8 cellular contexts compared by ENCODE assay signal in the genomic region with DNA sequence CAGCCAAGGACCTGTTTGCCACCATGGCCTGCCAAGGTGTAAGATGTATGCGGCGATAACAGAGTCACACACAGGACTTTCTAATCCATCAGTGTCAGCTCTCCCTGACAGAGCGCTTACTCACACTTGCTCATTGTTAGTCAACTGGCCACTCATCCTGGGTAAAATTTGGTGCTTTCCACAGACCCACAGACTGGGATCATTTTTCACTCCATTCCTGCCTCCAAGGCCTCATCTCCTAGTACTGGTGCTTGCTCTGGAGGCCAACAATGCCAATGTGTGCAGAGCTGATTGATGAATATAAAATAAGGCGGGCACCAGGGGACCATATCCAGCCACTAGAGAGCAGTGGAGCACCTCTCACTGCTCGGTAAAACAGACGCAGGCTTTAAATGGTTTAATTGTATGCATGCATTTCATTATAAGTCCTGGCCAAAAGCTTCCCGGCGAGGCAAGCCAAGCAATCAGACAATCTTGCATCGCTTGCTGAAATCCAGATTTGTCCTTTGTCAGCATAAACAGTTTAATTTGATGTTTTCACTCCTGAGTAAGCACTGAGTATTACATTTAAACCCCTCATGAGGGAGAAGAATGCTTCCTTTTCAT. TPM values are rescaled to one million over a fixed set of nuclear protein-coding genes. Genes with fewer than 3 reads are reported as not detected.
DNase-seq lines count a peak whose midpoint lies in the region; ATAC-seq lines count a peak whose summit lies in the region.

No MANE protein-coding gene starts in this region.

- DNase-seq in DMS79 (lab: John Stamatoyannopoulos, UW) (peak; percentile 44), M059J (ENCODE audit: low read depth) (peak; percentile 100), adipocyte (ENCODE audit: low read depth) (peak; percentile 71), left kidney (ENCODE audit: low read depth, low spot score) (peak; percentile 49), ureter (ENCODE audit: low spot score) (no peak), NK-92 (lab: John Stamatoyannopoulos, UW; ENCODE audit: unreplicated experiment) (no peak), NCI-H2196 (lab: John Stamatoyannopoulos, UW; ENCODE audit: unreplicated experiment) (no peak)

- H3K4me1 ChIP-seq in adipocyte (ENCODE audit: control insufficient read depth, insufficient read depth, low read length), result peaks cover 53% of the 10 kb centered on the region

- H3K36me3 Mint-ChIP-seq in stimulated activated memory B cell treated with anti-CD40 and anti-IgM and Interleukin-4, amounts not matched to agents 10 μg/mL and 1 μg/mL and 100 μg/mL, for 72 hours, result peaks cover 25% of the 10 kb centered on the region

- H3K4me3 Mint-ChIP-seq in stimulated activated memory B cell treated with anti-CD40 and anti-IgM and Interleukin-4, amounts not matched to agents 10 μg/mL and 1 μg/mL and 100 μg/mL, for 72 hours, result no peak overlapping the region

- peaks cover 35% of the 10 kb centered on the region for H3K36me3 ChIP-seq in adipocyte (ENCODE audit: control insufficient read depth, insufficient read depth, low read length, severe bottlenecking)

- no peak for ATAC-seq in stimulated activated memory B cell treated with anti-CD40 and anti-IgM and Interleukin-4, amounts not matched to agents 10 μg/mL and 1 μg/mL and 100 μg/mL, for 72 hours

- peaks cover 42% of the 10 kb centered on the region for H3K4me1 Mint-ChIP-seq in stimulated activated memory B cell treated with anti-CD40 and anti-IgM and Interleukin-4, amounts not matched to agents 10 μg/mL and 1 μg/mL and 100 μg/mL, for 72 hours

- no peaks in the 10 kb centered on the region for H3K9me3 ChIP-seq in adipocyte (ENCODE audit: control insufficient read depth, low read length)

- H3K9me3 Mint-ChIP-seq in stimulated activated memory B cell treated with anti-CD40 and anti-IgM and Interleukin-4, amounts not matched to agents 10 μg/mL and 1 μg/mL and 100 μg/mL, for 72 hours, result no peaks in the 10 kb centered on the region

- peak overlapping the region; percentile 58 for H3K9ac ChIP-seq in adipocyte (ENCODE audit: low read length)

- no peak overlapping the region for H3K27ac Mint-ChIP-seq in stimulated activated memory B cell treated with anti-CD40 and anti-IgM and Interleukin-4, amounts not matched to agents 10 μg/mL and 1 μg/mL and 100 μg/mL, for 72 hours

- no peaks in the 10 kb centered on the region for H3K27me3 Mint-ChIP-seq in stimulated activated memory B cell treated with anti-CD40 and anti-IgM and Interleukin-4, amounts not matched to agents 10 μg/mL and 1 μg/mL and 100 μg/mL, for 72 hours

- H3K27me3 ChIP-seq in adipocyte (replicated peaks; ENCODE audit: control insufficient read depth, insufficient read depth, low read length), result no peaks in the 10 kb centered on the region

- H3K4me3 ChIP-seq in adipocyte (ENCODE audit: low read length), result peak overlapping the region; percentile 24

RNA-seq across cellular contexts. Expression of gene PSMB7, which starts 22.3 kb away (rescaled TPM):
- total RNA-seq in M059J (2014; rRNA removed; shearing (Covaris generic)), result 389 and 692 TPM in 2 replicates
- total RNA-seq in ureter, result 109 TPM

RNA-seq across cellular contexts. Expression of gene ADGRD2, which starts 57.3 kb away (rescaled TPM):
- total RNA-seq in M059J (2014; rRNA removed; shearing (Covaris generic)), result not detected in 2 replicates
- 0.29 TPM for total RNA-seq in ureter

Comparison
In these comparisons a context has a peak if more than half of its experiments do, and no peak if none do; other contexts are left out.
1. DNase-seq: peak in DMS79 (single experiment), M059J (single experiment), adipocyte (single experiment) and left kidney (single experiment); none in ureter (single experiment), NK-92 (single experiment) and NCI-H2196 (single experiment).